Comparison of ENCODE assay signal across 8 cellular contexts in the genomic region with DNA sequence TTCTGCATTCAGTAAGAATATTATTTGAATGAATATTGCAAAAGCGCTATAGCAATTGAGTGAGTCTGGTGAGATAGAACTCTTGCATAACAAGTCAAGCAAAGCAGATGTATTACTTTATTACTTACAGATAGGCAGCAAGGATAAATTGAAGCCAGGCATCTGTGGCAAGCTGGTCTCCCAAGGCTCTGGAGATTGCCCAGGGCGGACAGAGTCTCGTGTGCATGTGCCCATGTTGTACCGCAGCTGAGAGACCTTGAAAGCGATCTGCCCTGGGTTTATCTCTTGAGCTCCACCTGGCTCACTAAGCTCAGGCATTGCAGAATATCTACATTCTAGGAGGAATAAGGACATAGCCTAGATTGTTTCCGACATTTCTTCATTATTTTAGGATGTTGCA.
"Had no signal": no experiment of that assay in that cellular context is flagged by ENCODE, and none has a peak within 500 bp of the region (broad histone marks: within the 10 kb centered on the region; RNA-seq: fewer than 3 reads in every experiment).

No MANE protein-coding gene starts in this region.

- FAIRE-seq: HepG2, HTR-8/SVneo, K562 had no signal

- ATAC-seq: HepG2, K562 had no signal

- H3K27ac Mint-ChIP-seq: IgD-negative memory B cell had no signal

- H3K4me3 ChIP-seq: K562 had no signal

- H3K27ac ChIP-seq: HL-60 had no signal

- DNase-seq: IMR-90, KBM-7, KG1 had no signal

- H3K4me3 Mint-ChIP-seq: IgD-negative memory B cell had no signal

- H3K36me3 Mint-ChIP-seq: IgD-negative memory B cell had no signal

- H3K4me1 Mint-ChIP-seq: IgD-negative memory B cell had no signal

- H3K27me3 Mint-ChIP-seq: IgD-negative memory B cell had no signal
